8 cellular contexts compared by ENCODE assay signal in genomic region chr7:2757361-2757903, GRCh38.
DNase-seq lines count a peak whose midpoint lies in the region; ATAC-seq and FAIRE-seq lines count a peak whose summit lies in the region.

No MANE protein-coding gene starts in this region.

- no peaks in the 10 kb centered on the region for H3K27me3 ChIP-seq in HUES48 (ENCODE audit: control insufficient read depth, insufficient read depth, low read length)
- no peaks in the 10 kb centered on the region for H3K27me3 ChIP-seq in stomach smooth muscle (ENCODE audit: control insufficient read depth in 1 of 2, insufficient read depth in 2 of 2, low read length in 2 of 2)

- H3K9ac ChIP-seq in HUES48 (ENCODE audit: low read depth, low read length) (0 out of 2 replicates have a peak overlapping the region, but pooled peaks have one; percentile 27), stomach smooth muscle (ENCODE audit: low read length in 2 of 2) (peak overlapping the region; percentile 5 to 36)

- ATAC-seq in HG03442 (IDR thresholded peaks at IDR 0.05; ENCODE audit: unreplicated experiment), result no peak

- H3K27me3 Mint-ChIP-seq in T-helper 2 cell treated with Interferon-gamma antibody and Interleukin-4, amounts not matched to agents 5 μg/mL and 100 μg/mL, for 36 hours (ENCODE audit: low read depth), result no peaks in the 10 kb centered on the region

- peak overlapping the region; percentile 31 for H3K4me3 Mint-ChIP-seq in T-helper 2 cell treated with Interferon-gamma antibody and Interleukin-4, amounts not matched to agents 5 μg/mL and 100 μg/mL, for 36 hours

- H3K9me3 ChIP-seq in HUES48 (ENCODE audit: control insufficient read depth, insufficient read depth, low read length) (no peaks in the 10 kb centered on the region), stomach smooth muscle (ENCODE audit: control insufficient read depth in 2 of 2, low read length in 2 of 2) (no peaks in the 10 kb centered on the region)

- no peak for DNase-seq in T-helper 2 cell treated with Interferon-gamma antibody and Interleukin-4, amounts not matched to agents 5 μg/mL and 100 μg/mL, for 36 hours (ENCODE audit: low spot score)
- DNase-seq in T-helper 2 cell (no peak), amniotic epithelial cell (ENCODE audit: low read depth) (peak; percentile 71), NCI-H146 treated with DMSO at 0.1 percent for 48 hours (lab: John Stamatoyannopoulos, UW; ENCODE audit: unreplicated experiment) (no peak)

- H3K36me3 ChIP-seq in HUES48 (ENCODE audit: control insufficient read depth, insufficient read depth, low read length) (peaks cover 4% of the 10 kb centered on the region), stomach smooth muscle (ENCODE audit: control insufficient read depth in 2 of 2, insufficient read depth in 2 of 2, low read length in 2 of 2) (no peaks in the 10 kb centered on the region)

- H3K4me1 ChIP-seq in HUES48 (ENCODE audit: control insufficient read depth, insufficient read depth, low read length) (peaks cover 9% of the 10 kb centered on the region; the same call in 1 of the 2 replicates), stomach smooth muscle (ENCODE audit: control insufficient read depth, insufficient read depth, low read length) (peaks cover 46% of the 10 kb centered on the region)

- H3K27ac ChIP-seq in HUES48 (ENCODE audit: low read depth, low read length) (peak overlapping the region; percentile 89), stomach smooth muscle (ENCODE audit: low read length) (peak overlapping the region; percentile 95)

- peak; percentile 53 for FAIRE-seq in islet of Langerhans (lab: Jason Lieb, UNC)

- no peak overlapping the region for H3K4me3 ChIP-seq in HUES48 (ENCODE audit: low read depth, low read length)
- H3K4me3 ChIP-seq in stomach smooth muscle (ENCODE audit: low read length in 2 of 2), result peak overlapping the region; percentile 29 to 60

- peaks cover 31% of the 10 kb centered on the region for H3K4me1 Mint-ChIP-seq in T-helper 2 cell treated with Interferon-gamma antibody and Interleukin-4, amounts not matched to agents 5 μg/mL and 100 μg/mL, for 36 hours (ENCODE audit: low read depth)

- peaks cover 20% of the 10 kb centered on the region for H3K36me3 Mint-ChIP-seq in T-helper 2 cell treated with Interferon-gamma antibody and Interleukin-4, amounts not matched to agents 5 μg/mL and 100 μg/mL, for 36 hours (ENCODE audit: low read depth)

- H3K27ac Mint-ChIP-seq in T-helper 2 cell treated with Interferon-gamma antibody and Interleukin-4, amounts not matched to agents 5 μg/mL and 100 μg/mL, for 36 hours, result peak overlapping the region; percentile 88

- no peaks in the 10 kb centered on the region for H3K9me3 Mint-ChIP-seq in T-helper 2 cell treated with Interferon-gamma antibody and Interleukin-4, amounts not matched to agents 5 μg/mL and 100 μg/mL, for 36 hours
